ENCODE assay signal across 9 cellular contexts in the genomic region with DNA sequence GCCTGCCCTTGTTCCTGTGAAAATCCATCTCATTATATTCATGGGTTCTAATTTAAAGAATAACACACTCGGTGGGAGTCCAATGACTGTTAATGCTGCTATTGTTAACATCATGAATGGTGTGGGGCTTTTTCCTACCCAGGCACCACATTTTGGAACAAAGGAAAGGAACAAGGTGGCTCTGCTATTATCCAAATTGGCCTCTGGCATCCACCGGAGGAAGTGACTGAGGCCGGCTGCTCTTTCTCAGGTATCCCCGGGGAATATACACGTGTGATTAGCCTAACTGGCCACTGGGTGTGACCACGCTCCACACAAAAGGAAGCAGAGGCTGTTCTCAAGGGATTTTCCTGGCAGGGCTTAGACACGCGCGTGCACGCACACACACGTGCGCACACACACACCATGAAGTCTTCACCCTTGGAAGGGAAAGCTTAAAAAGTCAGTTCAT.
A peak's percentile ranks its signal among the peaks of the same experiment; 100 is the strongest.
DNase-seq lines count a peak whose midpoint lies in the region; TF ChIP-seq lines count a peak whose summit lies in the region.
"Had no signal": no experiment of that assay in that cellular context is flagged by ENCODE, and none has a peak within 500 bp of the region (broad histone marks: within the 10 kb centered on the region; RNA-seq: fewer than 3 reads in every experiment).

No MANE protein-coding gene starts in this region.

- H3K9me3 Mint-ChIP-seq in mesothelial cell of epicardium, result peaks cover 21% of the 10 kb centered on the region

- TF ChIP-seq CTCF in thyroid gland (IDR thresholded peaks at IDR 0.05) (peak in 5 of 6 experiments; percentile 33 to 63 (median 54)), mesothelial cell of epicardium (IDR thresholded peaks at IDR 0.05; ENCODE audit: unreplicated experiment) (no peak)

- no peak overlapping the region for H3K27ac ChIP-seq in iPS DF 6.9 (ENCODE audit: low read length)
- H3K27ac ChIP-seq in thyroid gland, result no peak overlapping the region
- H3K27ac ChIP-seq: Peyer's patch had no signal

- intact Hi-C loops in thyroid gland (cut with DNase I), result no loop called here

- peaks cover 25% of the 10 kb centered on the region for H3K27me3 Mint-ChIP-seq in mesothelial cell of epicardium (ENCODE audit: low read depth)
- H3K27me3 Mint-ChIP-seq: central memory CD8-positive, alpha-beta T cell had no signal

- H3K9me3 ChIP-seq in iPS DF 6.9 (ENCODE audit: control insufficient read depth, insufficient read depth, low read length), result no peaks in the 10 kb centered on the region
- H3K9me3 ChIP-seq in thyroid gland, result no peaks in the 10 kb centered on the region
- H3K9me3 ChIP-seq: Peyer's patch had no signal

- in situ Hi-C loops in SK-MEL-5 (cut with HindIII; ENCODE audit: low pct_unique_long_range_greater_than_20kb, low sequenced_read_pairs), result no loop called here

- no peak overlapping the region for H3K4me3 ChIP-seq in iPS DF 6.9 (ENCODE audit: low read length)
- H3K4me3 ChIP-seq in thyroid gland (replicated peaks in 1 of 3), result no peak overlapping the region
- H3K4me3 ChIP-seq: Peyer's patch had no signal

- no peak overlapping the region for H3K4me3 Mint-ChIP-seq in mesothelial cell of epicardium
- H3K4me3 Mint-ChIP-seq: central memory CD8-positive, alpha-beta T cell had no signal

- DNase-seq in NCI-H1092 treated with DMSO at 0.1 percent for 48 hours (lab: John Stamatoyannopoulos, UW), result peak; percentile 74
- peak; percentile 9 for DNase-seq in SK-MEL-5 (ENCODE audit: low read depth, low spot score)
- peak; percentile 63 for DNase-seq in iPS DF 6.9 (ENCODE audit: low read depth, low spot score)
- peak; percentile 57 to 59 for DNase-seq in thyroid gland
- DNase-seq in amniotic stem cell (lab: John Stamatoyannopoulos, UW), result no peak
- DNase-seq in mesothelial cell of epicardium (ENCODE audit: low spot score in 2 of 2, unreplicated experiment in 2 of 2), result no peak
- no peak for DNase-seq in T-helper 2 cell

- no CpG with 5 or more reads among the region's 12 CpGs for WGBS in iPS DF 6.9 (ENCODE audit: insufficient coverage, insufficient read length)
- 54 to 57% methylated on average over 12 of the region's 12 CpGs for WGBS in thyroid gland, 2 donors

- no peak overlapping the region for H3K27ac Mint-ChIP-seq in mesothelial cell of epicardium

- H3K36me3 ChIP-seq in iPS DF 6.9 (ENCODE audit: control insufficient read depth, insufficient read depth, low read length) (no peaks in the 10 kb centered on the region), thyroid gland (no peaks in the 10 kb centered on the region)
- H3K36me3 ChIP-seq: Peyer's patch had no signal

- H3K4me1 ChIP-seq in iPS DF 6.9 (ENCODE audit: control insufficient read depth, insufficient read depth, low read length) (peaks cover 2% of the 10 kb centered on the region), thyroid gland (peaks cover 0 to 4% of the 10 kb centered on the region in 2 donors)
- H3K4me1 ChIP-seq: Peyer's patch had no signal

- H3K27me3 ChIP-seq in iPS DF 6.9 (ENCODE audit: control insufficient read depth, insufficient read depth, low read length) (no peaks in the 10 kb centered on the region), thyroid gland (no peaks in the 10 kb centered on the region)
- H3K27me3 ChIP-seq: Peyer's patch had no signal

- H3K36me3 Mint-ChIP-seq in mesothelial cell of epicardium, result no peaks in the 10 kb centered on the region

- no peak for TF ChIP-seq POLR2A in thyroid gland (IDR thresholded peaks at IDR 0.05)

- no peaks in the 10 kb centered on the region for H3K4me1 Mint-ChIP-seq in mesothelial cell of epicardium
- H3K4me1 Mint-ChIP-seq: central memory CD8-positive, alpha-beta T cell had no signal

Comparison
In these comparisons a context has a peak if more than half of its experiments do, and no peak if none do; other contexts are left out.
1. DNase-seq: peak in NCI-H1092 treated with DMSO at 0.1 percent for 48 hours (single experiment), SK-MEL-5 (single experiment), iPS DF 6.9 (single experiment) and thyroid gland (2 of 2); none in amniotic stem cell (single experiment), mesothelial cell of epicardium (0 of 2) and T-helper 2 cell (0 of 5).